1 cellular context compared by ENCODE assay signal in the genomic region with DNA sequence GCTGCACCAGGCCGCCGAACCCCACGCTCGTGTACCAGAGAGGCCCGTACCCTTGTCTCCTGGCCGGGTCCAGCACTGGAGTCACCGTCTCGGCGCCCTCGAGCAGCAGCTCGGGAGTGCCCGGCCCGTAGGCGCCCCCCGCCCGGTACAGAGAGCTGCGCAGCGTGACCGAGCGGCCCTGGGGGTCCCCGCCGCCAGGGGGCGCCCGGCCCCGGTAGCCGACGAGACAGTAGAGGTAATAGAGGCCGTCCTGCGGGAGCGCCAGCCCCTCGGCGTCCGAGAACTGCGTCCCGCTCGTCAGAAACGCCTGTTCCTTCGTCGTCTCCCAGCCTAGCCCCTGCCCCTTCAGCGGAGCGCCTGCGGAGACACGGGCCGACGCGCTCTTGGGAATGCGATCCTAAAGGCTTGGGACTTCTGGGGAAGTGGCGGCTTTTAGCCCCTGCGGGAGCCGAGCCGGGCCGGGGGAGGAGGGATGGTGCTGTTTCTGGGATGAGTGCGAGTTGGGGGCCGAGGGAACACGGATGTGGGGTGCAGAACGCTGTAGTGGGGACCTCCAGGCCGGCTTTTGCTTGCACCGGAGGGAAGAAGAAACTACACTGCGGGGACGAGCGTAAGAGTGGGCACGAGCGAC.
TF ChIP-seq lines count a peak whose summit lies in the region.

No MANE protein-coding gene starts in this region.

TF ChIP-seq in neural cell, 6 proteins besides CTCF, POLR2A, EP300 and RAD21:
- TF ChIP-seq, protein P1, sequence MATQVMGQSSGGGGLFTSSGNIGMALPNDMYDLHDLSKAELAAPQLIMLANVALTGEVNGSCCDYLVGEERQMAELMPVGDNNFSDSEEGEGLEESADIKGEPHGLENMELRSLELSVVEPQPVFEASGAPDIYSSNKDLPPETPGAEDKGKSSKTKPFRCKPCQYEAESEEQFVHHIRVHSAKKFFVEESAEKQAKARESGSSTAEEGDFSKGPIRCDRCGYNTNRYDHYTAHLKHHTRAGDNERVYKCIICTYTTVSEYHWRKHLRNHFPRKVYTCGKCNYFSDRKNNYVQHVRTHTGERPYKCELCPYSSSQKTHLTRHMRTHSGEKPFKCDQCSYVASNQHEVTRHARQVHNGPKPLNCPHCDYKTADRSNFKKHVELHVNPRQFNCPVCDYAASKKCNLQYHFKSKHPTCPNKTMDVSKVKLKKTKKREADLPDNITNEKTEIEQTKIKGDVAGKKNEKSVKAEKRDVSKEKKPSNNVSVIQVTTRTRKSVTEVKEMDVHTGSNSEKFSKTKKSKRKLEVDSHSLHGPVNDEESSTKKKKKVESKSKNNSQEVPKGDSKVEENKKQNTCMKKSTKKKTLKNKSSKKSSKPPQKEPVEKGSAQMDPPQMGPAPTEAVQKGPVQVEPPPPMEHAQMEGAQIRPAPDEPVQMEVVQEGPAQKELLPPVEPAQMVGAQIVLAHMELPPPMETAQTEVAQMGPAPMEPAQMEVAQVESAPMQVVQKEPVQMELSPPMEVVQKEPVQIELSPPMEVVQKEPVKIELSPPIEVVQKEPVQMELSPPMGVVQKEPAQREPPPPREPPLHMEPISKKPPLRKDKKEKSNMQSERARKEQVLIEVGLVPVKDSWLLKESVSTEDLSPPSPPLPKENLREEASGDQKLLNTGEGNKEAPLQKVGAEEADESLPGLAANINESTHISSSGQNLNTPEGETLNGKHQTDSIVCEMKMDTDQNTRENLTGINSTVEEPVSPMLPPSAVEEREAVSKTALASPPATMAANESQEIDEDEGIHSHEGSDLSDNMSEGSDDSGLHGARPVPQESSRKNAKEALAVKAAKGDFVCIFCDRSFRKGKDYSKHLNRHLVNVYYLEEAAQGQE (IDR thresholded peaks at IDR 0.05; ENCODE audit: borderline replicate concordance), result no peak
- TF ChIP-seq POLR2AphosphoS5 (IDR thresholded peaks at IDR 0.05) (peak; percentile 19), SMC3 (conservative IDR thresholded peaks at IDR 0.05; ENCODE audit: poor library complexity) (peak; percentile 81)
